8 cellular contexts compared by ENCODE assay signal in the genomic region with DNA sequence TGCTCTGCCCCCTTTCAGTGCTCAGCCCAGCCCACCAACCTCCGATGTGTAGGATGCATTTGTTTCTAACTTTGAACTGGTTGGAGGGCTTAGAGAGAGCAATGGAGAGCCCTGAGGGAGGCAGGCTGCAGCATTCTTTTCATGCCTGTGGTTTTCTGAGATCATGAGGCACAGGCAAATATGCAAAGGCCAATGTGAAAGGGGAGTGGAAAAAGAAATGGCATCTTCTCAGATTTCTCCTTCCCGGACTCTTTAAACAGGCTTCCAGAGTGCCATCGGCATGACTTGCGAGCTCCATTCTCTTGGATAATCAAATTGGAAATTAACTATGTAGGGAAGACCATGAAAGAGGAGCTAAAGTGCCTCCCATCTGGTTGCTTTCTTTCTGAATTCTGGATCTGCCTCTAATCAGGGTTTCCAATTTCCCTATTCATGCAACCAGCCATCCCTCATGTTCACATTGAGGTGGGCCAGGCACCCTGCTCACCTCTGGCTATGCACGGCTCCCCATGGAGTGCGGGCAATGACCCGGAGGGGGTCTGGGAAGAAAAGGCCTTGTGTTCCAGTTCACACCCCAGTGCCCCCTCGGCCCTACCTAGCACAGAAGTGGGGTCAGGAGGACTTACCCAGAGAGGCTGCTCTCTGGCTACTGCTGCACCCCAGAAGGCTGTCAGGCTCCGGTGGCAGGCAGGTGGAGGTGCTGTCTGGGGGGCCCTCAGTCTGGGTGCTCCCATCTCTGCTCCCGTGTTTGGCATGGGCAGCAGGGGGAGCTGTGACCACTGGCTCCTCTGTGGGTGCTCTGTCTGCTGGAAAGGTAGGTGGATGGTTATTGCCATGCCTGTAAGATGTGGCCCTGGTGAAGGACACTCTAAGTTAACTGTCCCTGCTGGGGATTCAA. TPM values are rescaled to one million over a fixed set of nuclear protein-coding genes. Genes with fewer than 3 reads are reported as not detected.
DNase-seq lines count a peak whose midpoint lies in the region; ATAC-seq, FAIRE-seq and TF ChIP-seq lines count a peak whose summit lies in the region.

No MANE protein-coding gene starts in this region.

- no peak for TF ChIP-seq POLR2A in GM12878 (IDR thresholded peaks at IDR 0.05; ENCODE audit: low read depth, low read length)
- TF ChIP-seq POLR2A in suprapubic skin (IDR thresholded peaks at IDR 0.05) = no peak

- no peak overlapping the region for H3K4me3 Mint-ChIP-seq in activated CD8-positive, alpha-beta memory T cell treated with anti-CD3 and anti-CD28 coated beads, Interleukin-2, amount 10 ng/mL, durations not matched to agents 7 days and 5 days

- H3K36me3 ChIP-seq in GM12878 (ENCODE audit: control insufficient read depth in 2 of 2, insufficient read depth in 2 of 2, low read length in 1 of 2) = no peaks in the 10 kb centered on the region
- peaks cover 72 to 87% of the 10 kb centered on the region in 2 donors for H3K36me3 ChIP-seq in kidney (ENCODE audit: control insufficient read depth in 1 of 2, insufficient read depth in 2 of 2, low read length in 2 of 2)
- peaks cover 79% of the 10 kb centered on the region for H3K36me3 ChIP-seq in suprapubic skin

- ATAC-seq in GM12878 (peak; percentile 69), HG02852 (IDR thresholded peaks at IDR 0.05; ENCODE audit: unreplicated experiment) (no peak)
- ATAC-seq in activated CD8-positive, alpha-beta memory T cell treated with anti-CD3 and anti-CD28 coated beads, Interleukin-2, amount 10 ng/mL, durations not matched to agents 7 days and 5 days = no peak

- TF ChIP-seq CTCF in GM12878 (IDR thresholded peaks at IDR 0.05 in 2 of 3, conservative IDR thresholded peaks at IDR 0.05 in 1 of 3; ENCODE audit: control insufficient read depth in 2 of 3, extremely low read depth in 1 of 3, insufficient read depth in 1 of 3, low read depth in 3 of 3, low read length in 3 of 3) = peak; percentile 31 to 45 (median 35); a peak in 4 of 6 replicates
- no peak for TF ChIP-seq CTCF in kidney (IDR thresholded peaks at IDR 0.05; ENCODE audit: borderline replicate concordance, extremely low read depth, insufficient read depth)
- no peak for TF ChIP-seq CTCF in suprapubic skin (IDR thresholded peaks at IDR 0.05)

- DNase-seq in G401 (ENCODE audit: low spot score) (peak; percentile 69), GM12878 (ENCODE audit: low read depth, low spot score) (no peak), kidney (no peak), suprapubic skin (ENCODE audit: low spot score in 2 of 2) (peak in 1 of 2 donors; percentile 65), NOMO-1 treated with DMSO at 0.1 percent for 48 hours (lab: John Stamatoyannopoulos, UW; ENCODE audit: unreplicated experiment) (no peak)
- DNase-seq in Jurkat, Clone E6-1 (ENCODE audit: low read depth, low spot score) = peak; percentile 20
- no peak for DNase-seq in activated CD8-positive, alpha-beta memory T cell treated with anti-CD3 and anti-CD28 coated beads, Interleukin-2, amount 10 ng/mL, durations not matched to agents 7 days and 5 days

- H3K27ac ChIP-seq in GM12878 (ENCODE audit: control insufficient read depth, insufficient read depth) (no peak overlapping the region), kidney (ENCODE audit: low read depth in 2 of 2, low read length in 2 of 2) (peak overlapping the region; percentile 75 to 81), suprapubic skin (peak overlapping the region; percentile 84)

- in situ Hi-C loops in G401 (cut with HindIII; ENCODE audit: low sequenced_read_pairs) (no loop called here), GM12878 (cut with MboI) (no loop called here)

- no peaks in the 10 kb centered on the region for H3K9me3 ChIP-seq in GM12878 (replicated peaks; ENCODE audit: control insufficient read depth, insufficient read depth, low read length)
- no peaks in the 10 kb centered on the region for H3K9me3 ChIP-seq in kidney (ENCODE audit: control insufficient read depth in 1 of 2, low read length in 2 of 2)
- H3K9me3 ChIP-seq in suprapubic skin = no peaks in the 10 kb centered on the region

- peaks cover 0 to 2% of the 10 kb centered on the region in 2 experiments; a peak in 3 of 4 replicates for H3K27me3 ChIP-seq in GM12878 (replicated peaks in 1 of 2; ENCODE audit: control insufficient read depth in 2 of 2, insufficient read depth in 2 of 2, low read length in 1 of 2)
- H3K27me3 ChIP-seq in suprapubic skin = no peaks in the 10 kb centered on the region

- RAD21 ChIA-PET in GM12878 (lab: Charles Lee; ENCODE audit: unreplicated experiment) = no interaction called here

- no peaks in the 10 kb centered on the region for H3K36me3 Mint-ChIP-seq in activated CD8-positive, alpha-beta memory T cell treated with anti-CD3 and anti-CD28 coated beads, Interleukin-2, amount 10 ng/mL, durations not matched to agents 7 days and 5 days

- TF ChIP-seq EP300 in GM12878 (IDR thresholded peaks at IDR 0.05; ENCODE audit: borderline replicate concordance in 1 of 2, control insufficient read depth in 1 of 2, low read depth in 2 of 2, low read length in 2 of 2) = no peak
- TF ChIP-seq EP300 in suprapubic skin (IDR thresholded peaks at IDR 0.05) = no peak

- CTCF ChIA-PET in GM12878 (lab: Yijun Ruan, JAX) = interaction anchor here (0.7 to 2.7 kb wide), 5 partner anchors 20 to 125 kb away, joined by 3 to 9 read pairs (median 4); no protein-coding TSS in a partner anchor
- CTCF ChIA-PET in activated CD8-positive, alpha-beta memory T cell treated with anti-CD3 and anti-CD28 coated beads, Interleukin-2, amount 10 ng/mL, durations not matched to agents 7 days and 5 days (lab: Charles Lee) = interaction anchor here (1.0 to 1.3 kb wide), 3 partner anchors 20 to 145 kb away, joined by 3 to 4 read pairs (median 3); no protein-coding TSS in a partner anchor

- no peaks in the 10 kb centered on the region for H3K9me3 Mint-ChIP-seq in activated CD8-positive, alpha-beta memory T cell treated with anti-CD3 and anti-CD28 coated beads, Interleukin-2, amount 10 ng/mL, durations not matched to agents 7 days and 5 days (ENCODE audit: low read depth)

- SMC1A ChIA-PET in GM12878 (lab: Charles Lee; ENCODE audit: uncharacterized antibody, unreplicated experiment) = interaction anchor here (1.0 kb wide), 1 partner anchor 10 kb away, joined by 4 read pairs; no protein-coding TSS in a partner anchor

- H3K79me2 ChIP-seq in GM12878 (ENCODE audit: control insufficient read depth, insufficient read depth, low read length) = no peaks in the 10 kb centered on the region

- no peaks in the 10 kb centered on the region for H3K4me1 Mint-ChIP-seq in activated CD8-positive, alpha-beta memory T cell treated with anti-CD3 and anti-CD28 coated beads, Interleukin-2, amount 10 ng/mL, durations not matched to agents 7 days and 5 days

- 0 out of 2 replicates have a peak, but pooled peaks have one; percentile 25 for TF ChIP-seq RAD21 in GM12878 (IDR thresholded peaks at IDR 0.05; ENCODE audit: insufficient read depth, low read depth, low read length)

- FAIRE-seq in GM12878 (lab: Jason Lieb, UNC) (no peak), kidney (lab: Jason Lieb, UNC) (no peak)

- POLR2A ChIA-PET in GM12878 (lab: Charles Lee) = no interaction called here

- H4K20me1 ChIP-seq in GM12878 (ENCODE audit: control insufficient read depth, insufficient read depth) = no peaks in the 10 kb centered on the region

- H3K9ac ChIP-seq in GM12878 (ENCODE audit: control insufficient read depth, insufficient read depth, low read length) = no peak overlapping the region
- H3K9ac ChIP-seq in kidney (ENCODE audit: low read length in 2 of 2) = peak overlapping the region in 1 of 2 donors; percentile 47

- H3K27me3 Mint-ChIP-seq in activated CD8-positive, alpha-beta memory T cell treated with anti-CD3 and anti-CD28 coated beads, Interleukin-2, amount 10 ng/mL, durations not matched to agents 7 days and 5 days = peaks cover 12% of the 10 kb centered on the region

- H3K4me1 ChIP-seq in GM12878 (ENCODE audit: control insufficient read depth, insufficient read depth, low read length) = no peaks in the 10 kb centered on the region
- H3K4me1 ChIP-seq in kidney (ENCODE audit: control insufficient read depth in 1 of 2, insufficient read depth in 1 of 2, low read depth in 1 of 2, low read length in 2 of 2) = peaks cover 89 to 92% of the 10 kb centered on the region in 2 donors
- H3K4me1 ChIP-seq in suprapubic skin = peaks cover 97% of the 10 kb centered on the region

- BruUV-seq in GM12878 (replicated peaks; lab: Mats Ljungman, UMichigan) = no TSS peak

- H2AFZ ChIP-seq in GM12878 (ENCODE audit: control insufficient read depth, low read depth, low read length) = no peak overlapping the region

- intact Hi-C loops in GM12878 (cut with micrococcal nuclease; ENCODE audit: unreplicated experiment) (loop anchor here (2.0 kb wide), 1 partner anchor 117 kb away; no protein-coding TSS in a partner anchor), kidney (cut with DNase I) (no loop called here)

- WGBS in GM12878 (ENCODE audit: insufficient coverage, insufficient replicate concordance, low lambda C conversion rate, missing lambda C conversion rate) = 42% methylated on average over 10 of the region's 10 CpGs
- 43% methylated on average over 9 of the region's 10 CpGs for WGBS in suprapubic skin

- H3K4me3 ChIP-seq in Jurkat, Clone E6-1 (ENCODE audit: low read length) = no peak overlapping the region
- H3K4me3 ChIP-seq in GM12878 = no peak overlapping the region
- H3K4me3 ChIP-seq in kidney (ENCODE audit: low read length in 2 of 2) = peak overlapping the region in 1 of 2 donors; percentile 10
- H3K4me3 ChIP-seq in suprapubic skin = no peak overlapping the region

- no peak overlapping the region for H3K27ac Mint-ChIP-seq in activated CD8-positive, alpha-beta memory T cell treated with anti-CD3 and anti-CD28 coated beads, Interleukin-2, amount 10 ng/mL, durations not matched to agents 7 days and 5 days

- no peak overlapping the region for H3K4me2 ChIP-seq in GM12878 (ENCODE audit: control insufficient read depth, insufficient read depth)

RNA-seq across cellular contexts. Expression of a gene that starts 16.1 kb away (rescaled TPM):
- total RNA-seq in G401 (2014; rRNA removed; shearing (Covaris generic)) = 177 and 190 TPM in 2 replicates
- 0.80 TPM for polyA plus RNA-seq in Jurkat, Clone E6-1 (2012; ENCODE audit: insufficient read depth, insufficient read length)
- not detected in 2 replicates for total RNA-seq in GM12878 (2013; cell fraction: nucleolus; rRNA removed)
- not detected in 2 replicates for total RNA-seq in GM12878 (2014; rRNA removed)
- total RNA-seq in GM12878 (2014; rRNA removed; fragmentation: Illumina TruSeq; extraction: Trizol) = not detected in 2 replicates
- 0.32 and 0.33 TPM in 2 replicates for total RNA-seq in GM12878 (2021)
- not detected for polyA plus RNA-seq in GM12878 (2011; ENCODE audit: low read depth)
- not detected in 2 replicates for polyA plus RNA-seq in GM12878 (2011; rRNA removed)
- not detected in 2 replicates for polyA plus RNA-seq in GM12878 (2011; cell fraction: cytosol; rRNA removed)
- not detected in 2 replicates for polyA plus RNA-seq in GM12878 (2011; cell fraction: nucleus; rRNA removed)
- 0.14 TPM in 1 of 2 replicates, not detected in the other for polyA plus RNA-seq in GM12878 (2012)
- polyA plus RNA-seq in GM12878 (2014; fragmentation: Illumina TruSeq; extraction: Trizol) = not detected in 2 replicates
- polyA plus RNA-seq in GM12878 (2014; fragmentation: Nextera tagmentation; extraction: Ambion mirVana) = not detected
- not detected in 2 replicates for polyA plus RNA-seq in GM12878 (2014; rRNA removed)
- under 1 TPM in 1 of 2 experiments, not detected in 1; 0.20 TPM for polyA plus RNA-seq in GM12878 (2016; fragmentation: Nextera tagmentation; extraction: Ambion mirVana)
- polyA minus RNA-seq in GM12878 (2011; rRNA and poly(A)+ RNA removed) = not detected in 2 replicates
- 0.62 TPM in 1 of 2 replicates, not detected in the other for polyA minus RNA-seq in GM12878 (2011; cell fraction: cytosol; rRNA and poly(A)+ RNA removed)
- polyA minus RNA-seq in GM12878 (2011; cell fraction: nucleus; rRNA and poly(A)+ RNA removed) = not detected in 2 replicates
- total RNA-seq in kidney = 83.5 TPM
- polyA plus RNA-seq in kidney (ENCODE audit: insufficient read depth, low read depth, low replicate concordance) = 19.5 TPM
- 100 to 1,000 TPM in 2 of 4 donors, 10 to 100 TPM in 2; 80.4 to 118 (median 95.8) TPM for total RNA-seq in suprapubic skin
- not detected for total RNA-seq in activated CD8-positive, alpha-beta memory T cell treated with anti-CD3 and anti-CD28 coated beads, Interleukin-2, amount 10 ng/mL, durations not matched to agents 7 days and 5 days

Comparison
In these comparisons a context has a peak if more than half of its experiments do, and no peak if none do; other contexts are left out.
1. DNase-seq: peak in G401 (single experiment) and Jurkat, Clone E6-1 (single experiment); none in GM12878 (single experiment), kidney (single experiment), NOMO-1 treated with DMSO at 0.1 percent for 48 hours (single experiment) and activated CD8-positive, alpha-beta memory T cell treated with anti-CD3 and anti-CD28 coated beads, Interleukin-2, amount 10 ng/mL, durations not matched to agents 7 days and 5 days (single experiment).
2. CTCF ChIP-seq: peak in GM12878 (3 of 3); none in kidney (single experiment) and suprapubic skin (0 of 2).
3. RNA of a gene that starts 16.1 kb away (total RNA-seq): 177 to 190 TPM in G401, 80.4 to 118 TPM in suprapubic skin and 83.5 TPM in kidney (single experiment); not detected in activated CD8-positive, alpha-beta memory T cell treated with anti-CD3 and anti-CD28 coated beads, Interleukin-2, amount 10 ng/mL, durations not matched to agents 7 days and 5 days and 0.32 to 0.33 TPM in GM12878; every median in the first group is over 10 times any median in the second.